In genomic region chr2:171317492-171318125, GRCh38 we compare ENCODE assay signal across 10 cellular contexts.
DNase-seq lines count a peak whose midpoint lies in the region; ATAC-seq and TF ChIP-seq lines count a peak whose summit lies in the region.
"Had no signal": no experiment of that assay in that cellular context is flagged by ENCODE, and none has a peak within 500 bp of the region (broad histone marks: within the 10 kb centered on the region; RNA-seq: fewer than 3 reads in every experiment).

No MANE protein-coding gene starts in this region.

- peaks cover 23% of the 10 kb centered on the region for H3K36me3 Mint-ChIP-seq in activated CD4-positive, alpha-beta T cell treated with anti-CD3 and anti-CD28 coated beads for 36 hours (ENCODE audit: low read depth)
- peaks cover 8% of the 10 kb centered on the region for H3K36me3 Mint-ChIP-seq in activated B cell treated with CpG ODN at 0.5 μM for 24 hours (ENCODE audit: low read depth)
- peaks cover 12% of the 10 kb centered on the region in 2 donors for H3K36me3 Mint-ChIP-seq in naive B cell
- peaks cover 3% of the 10 kb centered on the region for H3K36me3 Mint-ChIP-seq in glutamatergic neuron (ENCODE audit: unreplicated experiment)

- H3K4me1 Mint-ChIP-seq in activated CD4-positive, alpha-beta T cell treated with anti-CD3 and anti-CD28 coated beads for 36 hours, result peaks cover 63% of the 10 kb centered on the region
- H3K4me1 Mint-ChIP-seq in activated B cell treated with CpG ODN at 0.5 μM for 24 hours, result peaks cover 61% of the 10 kb centered on the region
- peaks cover 46 to 64% (median 49%) of the 10 kb centered on the region in 3 donors for H3K4me1 Mint-ChIP-seq in naive B cell
- peaks cover 21% of the 10 kb centered on the region for H3K4me1 Mint-ChIP-seq in glutamatergic neuron (ENCODE audit: low read depth, unreplicated experiment)

- H3K4me3 Mint-ChIP-seq in activated CD4-positive, alpha-beta T cell treated with anti-CD3 and anti-CD28 coated beads for 36 hours, result peak overlapping the region; percentile 22
- H3K4me3 Mint-ChIP-seq in activated B cell treated with CpG ODN at 0.5 μM for 24 hours (peak overlapping the region; percentile 0), naive B cell (peak overlapping the region in 7 of 8 donors; percentile 0 to 61 (median 10)), glutamatergic neuron (ENCODE audit: unreplicated experiment) (no peak overlapping the region)

- CTCF ChIA-PET in activated CD4-positive, alpha-beta T cell treated with anti-CD3 and anti-CD28 coated beads for 36 hours (lab: Charles Lee), result interaction anchor here (1.0 to 4.2 kb wide), 6 partner anchors 9 to 345 kb away, joined by 3 to 21 read pairs (median 5); no protein-coding TSS in a partner anchor
- CTCF ChIA-PET in activated B cell treated with CpG ODN at 0.5 μM for 24 hours (lab: Charles Lee), result interaction anchor here (0.5 to 1.5 kb wide), 3 partner anchors 59 to 389 kb away, joined by 3 to 13 read pairs (median 3); partner anchors contain the start of gene GORASP2

- peak overlapping the region; percentile 98 for H3K27ac Mint-ChIP-seq in activated CD4-positive, alpha-beta T cell treated with anti-CD3 and anti-CD28 coated beads for 36 hours
- H3K27ac Mint-ChIP-seq in activated B cell treated with CpG ODN at 0.5 μM for 24 hours (peak overlapping the region; percentile 92), naive B cell (peak overlapping the region; percentile 67 to 91 (median 79)), glutamatergic neuron (ENCODE audit: unreplicated experiment) (no peak overlapping the region)

- peaks cover 3% of the 10 kb centered on the region for H3K9me3 Mint-ChIP-seq in activated CD4-positive, alpha-beta T cell treated with anti-CD3 and anti-CD28 coated beads for 36 hours (ENCODE audit: low read depth)
- no peaks in the 10 kb centered on the region for H3K9me3 Mint-ChIP-seq in activated B cell treated with CpG ODN at 0.5 μM for 24 hours
- peaks cover 0 to 2% (median 0%) of the 10 kb centered on the region in 7 donors for H3K9me3 Mint-ChIP-seq in naive B cell
- no peaks in the 10 kb centered on the region for H3K9me3 Mint-ChIP-seq in glutamatergic neuron (ENCODE audit: unreplicated experiment)

- no peak for TF ChIP-seq CTCF in activated B cell treated with CpG ODN at 0.5 μM for 24 hours (IDR thresholded peaks at IDR 0.05)
- no peak for TF ChIP-seq CTCF in glutamatergic neuron (IDR thresholded peaks at IDR 0.05; ENCODE audit: partially characterized antibody, unreplicated experiment)

- ATAC-seq in activated CD4-positive, alpha-beta T cell treated with anti-CD3 and anti-CD28 coated beads for 36 hours, result peak; percentile 43
- ATAC-seq in HG02642 (IDR thresholded peaks at IDR 0.05; ENCODE audit: poor library complexity, unreplicated experiment), result peak; percentile 31
- peak; percentile 49 for ATAC-seq in activated B cell treated with CpG ODN at 0.5 μM for 24 hours (ENCODE audit: low read depth)
- ATAC-seq in naive B cell (ENCODE audit: low read depth in 2 of 2), result peak; percentile 45 to 64

- no peaks in the 10 kb centered on the region for H3K27me3 Mint-ChIP-seq in activated CD4-positive, alpha-beta T cell treated with anti-CD3 and anti-CD28 coated beads for 36 hours
- H3K27me3 Mint-ChIP-seq in activated B cell treated with CpG ODN at 0.5 μM for 24 hours (no peaks in the 10 kb centered on the region), naive B cell (no peaks in the 10 kb centered on the region), glutamatergic neuron (ENCODE audit: unreplicated experiment) (no peaks in the 10 kb centered on the region)

- peak; percentile 43 for DNase-seq in activated CD4-positive, alpha-beta T cell treated with anti-CD3 and anti-CD28 coated beads for 36 hours
- no peak for DNase-seq in activated CD4-positive, alpha-beta T cell treated with anti-CD3 and anti-CD28 coated beads for 1 hour
- DNase-seq in activated B cell treated with CpG ODN at 0.5 μM for 24 hours (peak; percentile 31), naive B cell (no peak), foreskin melanocyte (no peak), HPDE6-E6E7 (ENCODE audit: extremely low spot score) (no peak), glutamatergic neuron (no peak)
- DNase-seq: central memory CD4-positive, alpha-beta T cell; small intestine had no signal

- intact Hi-C loops in activated CD4-positive, alpha-beta T cell treated with anti-CD3 and anti-CD28 coated beads for 36 hours (cut with DNase I, micrococcal nuclease), result loop anchor here (1.0 to 10.0 kb wide), 10 partner anchors 9 to 953 kb away; partner anchors contain the start of genes GORASP2 (in 1 of the 2) and METTL8 (in 1 of the 2)
- intact Hi-C loops in activated B cell treated with CpG ODN at 0.5 μM for 24 hours (cut with micrococcal nuclease), result loop anchor here (2.0 kb wide), 1 partner anchor 389 kb away; the partner anchor contains the start of gene GORASP2

- POLR2A ChIA-PET in activated CD4-positive, alpha-beta T cell treated with anti-CD3 and anti-CD28 coated beads for 36 hours (lab: Charles Lee), result interaction anchor here (0.6 to 2.1 kb wide), 5 partner anchors 9 to 180 kb away, joined by 3 to 5 read pairs (median 3); partner anchors contain the start of genes DCAF17 and METTL8
- POLR2A ChIA-PET in activated B cell treated with CpG ODN at 0.5 μM for 24 hours (lab: Charles Lee), result interaction anchor here (0.6 to 3.1 kb wide), 14 partner anchors 9 to 388 kb away, joined by 3 to 23 read pairs (median 5); partner anchors contain the start of genes DCAF17, GORASP2, METTL8 and TLK1

Comparison
In these comparisons a context has a peak if more than half of its experiments do, and no peak if none do; other contexts are left out.
1. DNase-seq: peak in activated CD4-positive, alpha-beta T cell treated with anti-CD3 and anti-CD28 coated beads for 36 hours (single experiment) and activated B cell treated with CpG ODN at 0.5 μM for 24 hours (single experiment); none in activated CD4-positive, alpha-beta T cell treated with anti-CD3 and anti-CD28 coated beads for 1 hour (single experiment), naive B cell (single experiment), foreskin melanocyte (single experiment), HPDE6-E6E7 (single experiment) and glutamatergic neuron (single experiment).
2. Peak in every context shown above with its lines, with median percentiles within 50 percentile points of each other: ATAC-seq.